In the genomic region with DNA sequence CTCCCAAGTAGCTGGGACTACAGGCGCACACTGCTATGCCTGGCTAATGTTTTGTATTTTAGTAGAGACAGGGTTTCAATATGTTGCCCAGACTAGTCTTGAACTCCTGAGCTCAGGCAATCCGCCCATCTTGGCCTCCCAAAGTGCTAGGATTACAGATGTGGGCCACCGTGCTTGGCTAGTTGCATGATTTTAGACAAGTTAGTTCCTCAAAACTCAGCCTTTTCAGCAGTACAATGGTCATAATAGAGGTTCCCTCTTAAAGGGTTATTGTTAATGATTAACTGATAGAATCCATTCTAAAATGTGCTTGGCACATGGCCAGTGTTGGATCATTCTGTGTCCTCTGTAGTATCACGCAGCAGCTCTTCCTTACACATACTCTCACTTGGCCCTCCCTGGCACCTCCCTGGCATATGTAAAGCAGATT, we compare ENCODE assay signal across 1 cellular context.
TF ChIP-seq lines count a peak whose summit lies in the region.

No MANE protein-coding gene starts in this region.

TF ChIP-seq in HepG2, 621 proteins besides CTCF, POLR2A, EP300 and RAD21 (continued from another document and continues in another):
- TF ChIP-seq ZGPAT (CRISPR knock-in tag; IDR thresholded peaks at IDR 0.05) (peak; percentile 47), SPEN (CRISPR knock-in tag; IDR thresholded peaks at IDR 0.05; ENCODE audit: low read depth) (peak; percentile 58; the same call in 1 of the 2 replicates), SOX6 (IDR thresholded peaks at IDR 0.05) (no peak), SOX6 (CRISPR knock-in tag; IDR thresholded peaks at IDR 0.05) (peak; percentile 67), ZNF414 (CRISPR knock-in tag; IDR thresholded peaks at IDR 0.05) (no peak), TBP (CRISPR knock-in tag; IDR thresholded peaks at IDR 0.05) (no peak), RARA (CRISPR knock-in tag; IDR thresholded peaks at IDR 0.05) (no peak), ZNF547 (CRISPR knock-in tag; IDR thresholded peaks at IDR 0.05) (no peak), MTA3 (CRISPR knock-in tag; IDR thresholded peaks at IDR 0.05) (no peak), ZNF891 (CRISPR knock-in tag; IDR thresholded peaks at IDR 0.05) (no peak), NR2F6 (IDR thresholded peaks at IDR 0.05) (no peak), NR2F6 (CRISPR knock-in tag; IDR thresholded peaks at IDR 0.05) (peak; percentile 10; the same call in 1 of the 2 replicates), YY1 (IDR thresholded peaks at IDR 0.05; ENCODE audit: insufficient read depth, insufficient replicate concordance, low read depth, low read length) (peak; percentile 11), BRD4 (CRISPR knock-in tag; IDR thresholded peaks at IDR 0.05) (0 out of 2 replicates have a peak, but pooled peaks have one; percentile 28), ZMYM3 (CRISPR knock-in tag; IDR thresholded peaks at IDR 0.05) (peak; percentile 86; the same call in 1 of the 2 replicates), CREBL2 (CRISPR knock-in tag; IDR thresholded peaks at IDR 0.05; ENCODE audit: borderline replicate concordance) (no peak), PAXIP1 (CRISPR knock-in tag; conservative IDR thresholded peaks at IDR 0.05) (peak; percentile 74), ARID4A (CRISPR knock-in tag; IDR thresholded peaks at IDR 0.05; ENCODE audit: borderline replicate concordance) (peak; percentile 11; the same call in 1 of the 2 replicates), CHD4 (IDR thresholded peaks at IDR 0.05; ENCODE audit: borderline replicate concordance, low read length) (0 out of 2 replicates have a peak, but pooled peaks have one; percentile 69), CENPT (CRISPR knock-in tag; IDR thresholded peaks at IDR 0.05; ENCODE audit: low read depth) (no peak), MIXL1 (CRISPR knock-in tag; IDR thresholded peaks at IDR 0.05) (0 out of 2 replicates have a peak, but pooled peaks have one; percentile 12), POLR2G (IDR thresholded peaks at IDR 0.05; ENCODE audit: low read depth, low read length) (0 out of 2 replicates have a peak, but pooled peaks have one; percentile 30), ZNF331 (CRISPR knock-in tag; IDR thresholded peaks at IDR 0.05) (peak; percentile 52; the same call in 1 of the 2 replicates), NFYC (CRISPR knock-in tag; IDR thresholded peaks at IDR 0.05) (no peak), ZNF468 (CRISPR knock-in tag; IDR thresholded peaks at IDR 0.05) (no peak), POGZ (CRISPR knock-in tag; IDR thresholded peaks at IDR 0.05) (peak; percentile 21; the same call in 1 of the 2 replicates), GABPA (IDR thresholded peaks at IDR 0.05; ENCODE audit: low read depth, low read length) (no peak), GABPA (CRISPR knock-in tag; IDR thresholded peaks at IDR 0.05; ENCODE audit: low read depth) (no peak), ZHX2 (IDR thresholded peaks at IDR 0.05; ENCODE audit: low read depth) (no peak), ZHX2 (CRISPR knock-in tag; IDR thresholded peaks at IDR 0.05; ENCODE audit: borderline replicate concordance) (no peak), NFE2L1 (CRISPR knock-in tag; IDR thresholded peaks at IDR 0.05; ENCODE audit: borderline replicate concordance) (no peak), DR1 (CRISPR knock-in tag; IDR thresholded peaks at IDR 0.05) (no peak)
- TF ChIP-seq, protein P1, sequence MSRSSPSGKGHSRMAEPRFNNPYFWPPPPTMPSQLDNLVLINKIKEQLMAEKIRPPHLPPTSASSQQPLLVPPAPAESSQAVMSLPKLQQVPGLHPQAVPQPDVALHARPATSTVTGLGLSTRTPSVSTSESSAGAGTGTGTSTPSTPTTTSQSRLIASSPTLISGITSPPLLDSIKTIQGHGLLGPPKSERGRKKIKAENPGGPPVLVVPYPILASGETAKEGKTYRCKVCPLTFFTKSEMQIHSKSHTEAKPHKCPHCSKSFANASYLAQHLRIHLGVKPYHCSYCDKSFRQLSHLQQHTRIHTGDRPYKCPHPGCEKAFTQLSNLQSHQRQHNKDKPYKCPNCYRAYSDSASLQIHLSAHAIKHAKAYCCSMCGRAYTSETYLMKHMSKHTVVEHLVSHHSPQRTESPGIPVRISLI (CRISPR knock-in tag; IDR thresholded peaks at IDR 0.05; ENCODE audit: borderline replicate concordance): no peak
- TF ChIP-seq, protein P2, sequence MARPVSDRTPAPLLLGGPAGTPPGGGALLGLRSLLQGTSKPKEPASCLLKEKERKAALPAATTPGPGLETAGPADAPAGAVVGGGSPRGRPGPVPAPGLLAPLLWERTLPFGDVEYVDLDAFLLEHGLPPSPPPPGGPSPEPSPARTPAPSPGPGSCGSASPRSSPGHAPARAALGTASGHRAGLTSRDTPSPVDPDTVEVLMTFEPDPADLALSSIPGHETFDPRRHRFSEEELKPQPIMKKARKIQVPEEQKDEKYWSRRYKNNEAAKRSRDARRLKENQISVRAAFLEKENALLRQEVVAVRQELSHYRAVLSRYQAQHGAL (CRISPR knock-in tag; IDR thresholded peaks at IDR 0.05; ENCODE audit: not compliant biosample characterization): no peak
- TF ChIP-seq, protein P3, sequence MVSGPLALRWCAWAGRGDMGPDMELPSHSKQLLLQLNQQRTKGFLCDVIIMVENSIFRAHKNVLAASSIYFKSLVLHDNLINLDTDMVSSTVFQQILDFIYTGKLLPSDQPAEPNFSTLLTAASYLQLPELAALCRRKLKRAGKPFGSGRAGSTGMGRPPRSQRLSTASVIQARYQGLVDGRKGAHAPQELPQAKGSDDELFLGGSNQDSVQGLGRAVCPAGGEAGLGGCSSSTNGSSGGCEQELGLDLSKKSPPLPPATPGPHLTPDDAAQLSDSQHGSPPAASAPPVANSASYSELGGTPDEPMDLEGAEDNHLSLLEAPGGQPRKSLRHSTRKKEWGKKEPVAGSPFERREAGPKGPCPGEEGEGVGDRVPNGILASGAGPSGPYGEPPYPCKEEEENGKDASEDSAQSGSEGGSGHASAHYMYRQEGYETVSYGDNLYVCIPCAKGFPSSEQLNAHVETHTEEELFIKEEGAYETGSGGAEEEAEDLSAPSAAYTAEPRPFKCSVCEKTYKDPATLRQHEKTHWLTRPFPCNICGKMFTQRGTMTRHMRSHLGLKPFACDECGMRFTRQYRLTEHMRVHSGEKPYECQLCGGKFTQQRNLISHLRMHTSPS (CRISPR knock-in tag; IDR thresholded peaks at IDR 0.05; ENCODE audit: low read depth): 0 out of 2 replicates have a peak, but pooled peaks have one; percentile 52
